In the genomic region with DNA sequence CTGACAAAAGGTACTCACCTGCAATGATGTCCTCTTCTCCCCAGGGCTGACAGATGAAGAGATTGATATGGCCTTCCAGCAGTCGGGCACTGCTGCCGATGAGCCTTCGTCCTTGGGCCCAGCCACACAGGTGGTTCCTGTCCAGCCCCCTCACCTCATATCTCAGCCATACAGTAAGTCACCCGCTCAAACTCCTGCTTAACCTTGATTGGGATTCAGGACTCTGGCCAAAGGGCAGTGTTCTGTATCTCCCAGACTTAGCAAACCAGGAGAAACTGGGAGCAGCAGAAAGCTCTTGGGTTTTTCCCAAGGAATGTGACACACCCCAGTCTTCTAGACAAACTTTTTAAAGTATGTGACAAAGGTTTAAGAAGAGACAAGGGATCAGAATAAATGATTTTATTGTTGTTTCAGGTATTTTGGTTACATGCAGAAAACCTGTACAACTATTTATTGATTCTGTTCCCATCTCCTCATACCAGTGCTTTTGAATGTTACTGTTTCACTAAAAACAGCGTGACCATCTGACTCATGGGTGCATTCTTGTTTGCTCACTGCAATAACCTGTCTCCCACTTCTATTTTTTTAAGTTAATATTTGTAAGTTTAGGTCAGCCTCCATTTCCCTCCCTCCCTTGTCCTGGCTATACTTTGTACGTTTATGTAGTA, we compare ENCODE assay signal across 11 cellular contexts.
DNase-seq lines count a peak whose midpoint lies in the region; ATAC-seq and TF ChIP-seq lines count a peak whose summit lies in the region.
"Had no signal": no experiment of that assay in that cellular context is flagged by ENCODE, and none has a peak within 500 bp of the region (broad histone marks: within the 10 kb centered on the region; RNA-seq: fewer than 3 reads in every experiment).

No MANE protein-coding gene starts in this region.

- 22 to 32% methylated on average over 4 to 6 of the region's 6 CpGs for WGBS in body of pancreas, 2 donors
- 82 to 90% methylated on average over 6 of the region's 6 CpGs for WGBS in tibial nerve, 2 donors

- H3K9me3 ChIP-seq in body of pancreas (no peaks in the 10 kb centered on the region), uterus (no peaks in the 10 kb centered on the region), tibial nerve (no peaks in the 10 kb centered on the region)
- H3K9me3 ChIP-seq: lower lobe of right lung had no signal

- H3K27ac ChIP-seq in body of pancreas: peak overlapping the region in 3 of 4 donors; percentile 31 to 67 (median 63)
- H3K27ac ChIP-seq in uterus: peak overlapping the region; percentile 13 to 39
- no peak overlapping the region for H3K27ac ChIP-seq in tibial nerve
- H3K27ac ChIP-seq: lower lobe of right lung had no signal

- ATAC-seq in body of pancreas (peak; percentile 62), left colon (peak; percentile 59)

- peaks cover 2% of the 10 kb centered on the region for H3K4me1 Mint-ChIP-seq in activated T-helper 2 cell treated with anti-CD3 and anti-CD28 coated beads, Interferon-gamma antibody, Interleukin-2, Interleukin-4, amounts not matched to agents 10 μg/mL and 5 μg/mL and 100 μg/mL, durations not matched to agents 14 hours and 24 hours and 36 hours (ENCODE audit: low read depth)
- H3K4me1 Mint-ChIP-seq: activated CD4-positive, alpha-beta memory T cell treated with anti-CD3 and anti-CD28 coated beads, Interleukin-2, amount 10 ng/mL, durations not matched to agents 7 days and 5 days; activated naive CD8-positive, alpha-beta T cell treated with anti-CD3 and anti-CD28 coated beads for 36 hours had no signal

- H3K27ac Mint-ChIP-seq in activated T-helper 2 cell treated with anti-CD3 and anti-CD28 coated beads, Interferon-gamma antibody, Interleukin-2, Interleukin-4, amounts not matched to agents 10 μg/mL and 5 μg/mL and 100 μg/mL, durations not matched to agents 14 hours and 24 hours and 36 hours: no peak overlapping the region
- H3K27ac Mint-ChIP-seq: activated CD4-positive, alpha-beta memory T cell treated with anti-CD3 and anti-CD28 coated beads, Interleukin-2, amount 10 ng/mL, durations not matched to agents 7 days and 5 days; activated naive CD8-positive, alpha-beta T cell treated with anti-CD3 and anti-CD28 coated beads for 36 hours had no signal

- H3K36me3 ChIP-seq in body of pancreas (replicated peaks in 1 of 2; ENCODE audit: insufficient read depth in 1 of 2, low read depth in 2 of 2): no peaks in the 10 kb centered on the region
- no peaks in the 10 kb centered on the region for H3K36me3 ChIP-seq in uterus
- peaks cover 0 to 11% (median 0%) of the 10 kb centered on the region in 3 donors for H3K36me3 ChIP-seq in tibial nerve

- H3K4me3 Mint-ChIP-seq in activated T-helper 2 cell treated with anti-CD3 and anti-CD28 coated beads, Interferon-gamma antibody, Interleukin-2, Interleukin-4, amounts not matched to agents 10 μg/mL and 5 μg/mL and 100 μg/mL, durations not matched to agents 14 hours and 24 hours and 36 hours (ENCODE audit: low read depth): no peak overlapping the region
- H3K4me3 Mint-ChIP-seq: activated CD4-positive, alpha-beta memory T cell treated with anti-CD3 and anti-CD28 coated beads, Interleukin-2, amount 10 ng/mL, durations not matched to agents 7 days and 5 days; activated naive CD8-positive, alpha-beta T cell treated with anti-CD3 and anti-CD28 coated beads for 36 hours had no signal

- H3K36me3 Mint-ChIP-seq in activated T-helper 2 cell treated with anti-CD3 and anti-CD28 coated beads, Interferon-gamma antibody, Interleukin-2, Interleukin-4, amounts not matched to agents 10 μg/mL and 5 μg/mL and 100 μg/mL, durations not matched to agents 14 hours and 24 hours and 36 hours (ENCODE audit: low read depth): peaks cover 3% of the 10 kb centered on the region
- H3K36me3 Mint-ChIP-seq: activated naive CD8-positive, alpha-beta T cell treated with anti-CD3 and anti-CD28 coated beads for 36 hours had no signal

- no peaks in the 10 kb centered on the region for H3K27me3 ChIP-seq in body of pancreas
- no peaks in the 10 kb centered on the region for H3K27me3 ChIP-seq in uterus
- no peaks in the 10 kb centered on the region for H3K27me3 ChIP-seq in tibial nerve

- H3K4me1 ChIP-seq in body of pancreas (peaks cover 53% of the 10 kb centered on the region), uterus (no peaks in the 10 kb centered on the region), tibial nerve (peaks cover 0 to 24% (median 3%) of the 10 kb centered on the region in 4 donors)

- TF ChIP-seq CTCF in body of pancreas (IDR thresholded peaks at IDR 0.05) (no peak), uterus (IDR thresholded peaks at IDR 0.05) (no peak), tibial nerve (IDR thresholded peaks at IDR 0.05) (no peak)

- H3K9me3 Mint-ChIP-seq in activated T-helper 2 cell treated with anti-CD3 and anti-CD28 coated beads, Interferon-gamma antibody, Interleukin-2, Interleukin-4, amounts not matched to agents 10 μg/mL and 5 μg/mL and 100 μg/mL, durations not matched to agents 14 hours and 24 hours and 36 hours: no peaks in the 10 kb centered on the region
- H3K9me3 Mint-ChIP-seq: activated CD4-positive, alpha-beta memory T cell treated with anti-CD3 and anti-CD28 coated beads, Interleukin-2, amount 10 ng/mL, durations not matched to agents 7 days and 5 days; activated naive CD8-positive, alpha-beta T cell treated with anti-CD3 and anti-CD28 coated beads for 36 hours had no signal

- TF ChIP-seq POLR2A in body of pancreas (IDR thresholded peaks at IDR 0.05) (no peak), uterus (IDR thresholded peaks at IDR 0.05) (no peak), tibial nerve (IDR thresholded peaks at IDR 0.05) (no peak)

- intact Hi-C loops in body of pancreas (cut with DNase I) (no loop called here), left colon (cut with DNase I, micrococcal nuclease) (no loop called here), uterus (cut with DNase I; ENCODE audit: low total_unique reads) (no loop called here)
- intact Hi-C loops in activated T-helper 2 cell treated with anti-CD3 and anti-CD28 coated beads, Interferon-gamma antibody, Interleukin-2, Interleukin-4, amounts not matched to agents 10 μg/mL and 5 μg/mL and 100 μg/mL, durations not matched to agents 14 hours and 24 hours and 36 hours (cut with micrococcal nuclease): no loop called here

- no peak overlapping the region for H3K4me3 ChIP-seq in body of pancreas
- no peak overlapping the region for H3K4me3 ChIP-seq in uterus
- H3K4me3 ChIP-seq in tibial nerve: no peak overlapping the region
- H3K4me3 ChIP-seq: lower lobe of right lung had no signal

- DNase-seq in HS-5 (ENCODE audit: low read depth) (peak; percentile 81), body of pancreas (peak in 3 of 4 donors; percentile 22 to 23 (median 22)), left colon (no peak), uterus (no peak), tibial nerve (ENCODE audit: low spot score in 2 of 2) (no peak), GOT3 (lab: John Stamatoyannopoulos, UW) (no peak)
- DNase-seq in activated T-helper 2 cell treated with anti-CD3 and anti-CD28 coated beads, Interferon-gamma antibody, Interleukin-2, Interleukin-4, amounts not matched to agents 10 μg/mL and 5 μg/mL and 100 μg/mL, durations not matched to agents 14 hours and 24 hours and 36 hours (ENCODE audit: low spot score): no peak
- DNase-seq: activated CD4-positive, alpha-beta memory T cell treated with anti-CD3 and anti-CD28 coated beads, Interleukin-2, amount 10 ng/mL, durations not matched to agents 7 days and 5 days; activated naive CD8-positive, alpha-beta T cell treated with anti-CD3 and anti-CD28 coated beads for 36 hours; erythroblast; lower lobe of right lung had no signal

- no peaks in the 10 kb centered on the region for H3K27me3 Mint-ChIP-seq in activated T-helper 2 cell treated with anti-CD3 and anti-CD28 coated beads, Interferon-gamma antibody, Interleukin-2, Interleukin-4, amounts not matched to agents 10 μg/mL and 5 μg/mL and 100 μg/mL, durations not matched to agents 14 hours and 24 hours and 36 hours (ENCODE audit: low read depth)
- H3K27me3 Mint-ChIP-seq: activated CD4-positive, alpha-beta memory T cell treated with anti-CD3 and anti-CD28 coated beads, Interleukin-2, amount 10 ng/mL, durations not matched to agents 7 days and 5 days; activated naive CD8-positive, alpha-beta T cell treated with anti-CD3 and anti-CD28 coated beads for 36 hours had no signal

- no peak for TF ChIP-seq EP300 in tibial nerve (IDR thresholded peaks at IDR 0.05)

Comparison
In these comparisons a context has a peak if more than half of its experiments do, and no peak if none do; other contexts are left out.
1. DNase-seq: peak in HS-5 (single experiment) and body of pancreas (3 of 4); none in left colon (0 of 2), uterus (0 of 2), tibial nerve (0 of 2), activated T-helper 2 cell treated with anti-CD3 and anti-CD28 coated beads, Interferon-gamma antibody, Interleukin-2, Interleukin-4, amounts not matched to agents 10 μg/mL and 5 μg/mL and 100 μg/mL, durations not matched to agents 14 hours and 24 hours and 36 hours (single experiment) and GOT3 (single experiment).
2. H3K27ac ChIP-seq: peak in body of pancreas (3 of 4) and uterus (2 of 2); none in tibial nerve (0 of 4).